29 cellular contexts compared by ENCODE assay signal in genomic region chr17:4529533-4530152, GRCh38. TPM values are rescaled to one million over a fixed set of nuclear protein-coding genes. Genes with fewer than 3 reads are reported as not detected.
A peak's percentile ranks its signal among the peaks of the same experiment; 100 is the strongest.
DNase-seq lines count a peak whose midpoint lies in the region; ATAC-seq, FAIRE-seq and TF ChIP-seq lines count a peak whose summit lies in the region.
"Had no signal": no experiment of that assay in that cellular context is flagged by ENCODE, and none has a peak within 500 bp of the region (broad histone marks: within the 10 kb centered on the region; RNA-seq: fewer than 3 reads in every experiment).

No MANE protein-coding gene starts in this region.

- H3K79me2 ChIP-seq in astrocyte (ENCODE audit: insufficient read depth, low read length) = no peaks in the 10 kb centered on the region

- no peak overlapping the region for H3K9ac ChIP-seq in astrocyte (ENCODE audit: low read length)

- no peak for ATAC-seq in left lung
- ATAC-seq in stimulated activated memory B cell treated with anti-CD40 and anti-IgM and Interleukin-4, amounts not matched to agents 10 μg/mL and 1 μg/mL and 100 μg/mL, for 72 hours = peak; percentile 37
- ATAC-seq in GM19351 (IDR thresholded peaks at IDR 0.05; ENCODE audit: unreplicated experiment) = no peak
- ATAC-seq: SK-N-SH treated with all-trans-retinoic acid at 6 μM for 48 hours had no signal

- H3K27ac ChIP-seq in astrocyte (ENCODE audit: low read depth, low read length) (no peak overlapping the region), left lung (peak overlapping the region; percentile 33 to 77)
- H3K27ac ChIP-seq: 22Rv1, epithelial cell of prostate, prostate gland, tibial artery, VCaP had no signal

- intact Hi-C loops in left lung (cut with DNase I) = no loop called here

- H2AFZ ChIP-seq in astrocyte (ENCODE audit: low read depth, low read length) = no peak overlapping the region

- no peak for FAIRE-seq in astrocyte (lab: Jason Lieb, UNC)
- no peak for FAIRE-seq in RCC 7860 (lab: Jason Lieb, UNC)
- FAIRE-seq: G401.6 had no signal

- no peaks in the 10 kb centered on the region for H3K4me1 ChIP-seq in astrocyte (ENCODE audit: insufficient read depth, low read length)
- H3K4me1 ChIP-seq in left lung = peaks cover 4 to 52% of the 10 kb centered on the region in 2 donors
- H3K4me1 ChIP-seq: prostate gland had no signal

- H3K4me1 Mint-ChIP-seq in astrocyte (ENCODE audit: low read depth, unreplicated experiment) = no peaks in the 10 kb centered on the region
- H3K4me1 Mint-ChIP-seq in stimulated activated memory B cell treated with anti-CD40 and anti-IgM and Interleukin-4, amounts not matched to agents 10 μg/mL and 1 μg/mL and 100 μg/mL, for 72 hours = peaks cover 5% of the 10 kb centered on the region
- H3K4me1 Mint-ChIP-seq: activated naive CD4-positive, alpha-beta T cell treated with anti-CD3 and anti-CD28 coated beads, Interleukin-2, amount 10 ng/mL, durations not matched to agents 7 days and 5 days had no signal

- TF ChIP-seq CTCF in astrocyte (IDR thresholded peaks at IDR 0.05; ENCODE audit: insufficient read depth, low read depth, low read length) (no peak), left lung (IDR thresholded peaks at IDR 0.05) (no peak)

- DNase-seq in DMS 273 (lab: John Stamatoyannopoulos, UW; ENCODE audit: unreplicated experiment) (peak; percentile 39), DMS 273 treated with DMSO at 0.1 percent for 48 hours (lab: John Stamatoyannopoulos, UW) (no peak), astrocyte (ENCODE audit: low read depth) (no peak), left lung (peak in 1 of 2 donors; percentile 77), RCC 7860 (ENCODE audit: low spot score) (no peak), AG20443 (ENCODE audit: low spot score) (no peak)
- DNase-seq: activated CD4-positive, alpha-beta T cell treated with anti-CD3 and anti-CD28 coated beads, Interleukin-2, amount 10 ng/mL, durations not matched to agents 24 days and 14 days; activated naive CD4-positive, alpha-beta T cell treated with anti-CD3 and anti-CD28 coated beads, Interleukin-2, amount 10 ng/mL, durations not matched to agents 7 days and 5 days; activated T-cell treated with anti-CD3 and anti-CD28 coated beads, Interleukin-2, amount 50 U/mL, for 72 hours; aorta; central memory CD4-positive, alpha-beta T cell; foreskin fibroblast; NCI-H2081; NCI-H226; stimulated activated CD4-positive, alpha-beta T cell treated with anti-CD3 and anti-CD28 coated beads, Interleukin-2, amount 100 ng/mL, for 24 hours; tibial artery had no signal

- H3K27me3 Mint-ChIP-seq in astrocyte (ENCODE audit: low read depth, unreplicated experiment) = peaks cover 46% of the 10 kb centered on the region
- H3K27me3 Mint-ChIP-seq in stimulated activated memory B cell treated with anti-CD40 and anti-IgM and Interleukin-4, amounts not matched to agents 10 μg/mL and 1 μg/mL and 100 μg/mL, for 72 hours = peaks cover 67% of the 10 kb centered on the region

- no peaks in the 10 kb centered on the region for H3K36me3 ChIP-seq in astrocyte (ENCODE audit: insufficient read depth, low read length)
- H3K36me3 ChIP-seq in left lung = peaks cover 0 to 9% of the 10 kb centered on the region in 2 donors
- H3K36me3 ChIP-seq: prostate gland, tibial artery had no signal

- H3K4me3 ChIP-seq in astrocyte (ENCODE audit: insufficient read depth, low read depth, low read length) = no peak overlapping the region
- no peak overlapping the region for H3K4me3 ChIP-seq in left lung
- H3K4me3 ChIP-seq: prostate gland, tibial artery had no signal

- no peak overlapping the region for H3K4me2 ChIP-seq in astrocyte (ENCODE audit: low read length)

- H3K9me3 ChIP-seq in astrocyte (ENCODE audit: insufficient read depth, low read depth, low read length) (no peaks in the 10 kb centered on the region), left lung (no peaks in the 10 kb centered on the region)
- H3K9me3 ChIP-seq: prostate gland, tibial artery had no signal

- peaks cover 3% of the 10 kb centered on the region for H3K9me3 Mint-ChIP-seq in astrocyte (ENCODE audit: unreplicated experiment)
- no peaks in the 10 kb centered on the region for H3K9me3 Mint-ChIP-seq in stimulated activated memory B cell treated with anti-CD40 and anti-IgM and Interleukin-4, amounts not matched to agents 10 μg/mL and 1 μg/mL and 100 μg/mL, for 72 hours
- H3K9me3 Mint-ChIP-seq: activated CD4-positive, alpha-beta T cell treated with anti-CD3 and anti-CD28 coated beads, Interleukin-2, amount 10 ng/mL, durations not matched to agents 24 days and 14 days; activated naive CD4-positive, alpha-beta T cell treated with anti-CD3 and anti-CD28 coated beads, Interleukin-2, amount 10 ng/mL, durations not matched to agents 7 days and 5 days; activated T-cell treated with anti-CD3 and anti-CD28 coated beads, Interleukin-2, amount 50 U/mL, for 72 hours; CD4-positive, alpha-beta memory T cell; neural crest cell had no signal

- peak overlapping the region; percentile 54 for H3K4me3 Mint-ChIP-seq in astrocyte (ENCODE audit: unreplicated experiment)
- no peak overlapping the region for H3K4me3 Mint-ChIP-seq in stimulated activated memory B cell treated with anti-CD40 and anti-IgM and Interleukin-4, amounts not matched to agents 10 μg/mL and 1 μg/mL and 100 μg/mL, for 72 hours
- H3K4me3 Mint-ChIP-seq: activated CD4-positive, alpha-beta T cell treated with anti-CD3 and anti-CD28 coated beads, Interleukin-2, amount 10 ng/mL, durations not matched to agents 24 days and 14 days; activated naive CD4-positive, alpha-beta T cell treated with anti-CD3 and anti-CD28 coated beads, Interleukin-2, amount 10 ng/mL, durations not matched to agents 7 days and 5 days; activated T-cell treated with anti-CD3 and anti-CD28 coated beads, Interleukin-2, amount 50 U/mL, for 72 hours; CD4-positive, alpha-beta memory T cell; neural crest cell had no signal

- no peak overlapping the region for H3K27ac Mint-ChIP-seq in astrocyte (ENCODE audit: unreplicated experiment)
- H3K27ac Mint-ChIP-seq in stimulated activated memory B cell treated with anti-CD40 and anti-IgM and Interleukin-4, amounts not matched to agents 10 μg/mL and 1 μg/mL and 100 μg/mL, for 72 hours = no peak overlapping the region
- H3K27ac Mint-ChIP-seq: activated CD4-positive, alpha-beta T cell treated with anti-CD3 and anti-CD28 coated beads, Interleukin-2, amount 10 ng/mL, durations not matched to agents 24 days and 14 days; activated naive CD4-positive, alpha-beta T cell treated with anti-CD3 and anti-CD28 coated beads, Interleukin-2, amount 10 ng/mL, durations not matched to agents 7 days and 5 days; activated T-cell treated with anti-CD3 and anti-CD28 coated beads, Interleukin-2, amount 50 U/mL, for 72 hours; CD4-positive, alpha-beta memory T cell had no signal

- no peaks in the 10 kb centered on the region for H4K20me1 ChIP-seq in astrocyte (ENCODE audit: insufficient read depth, low read length)

- no peaks in the 10 kb centered on the region for H3K36me3 Mint-ChIP-seq in astrocyte (ENCODE audit: low read depth, unreplicated experiment)
- H3K36me3 Mint-ChIP-seq in stimulated activated memory B cell treated with anti-CD40 and anti-IgM and Interleukin-4, amounts not matched to agents 10 μg/mL and 1 μg/mL and 100 μg/mL, for 72 hours = no peaks in the 10 kb centered on the region
- H3K36me3 Mint-ChIP-seq: activated naive CD4-positive, alpha-beta T cell treated with anti-CD3 and anti-CD28 coated beads, Interleukin-2, amount 10 ng/mL, durations not matched to agents 7 days and 5 days; CD4-positive, alpha-beta memory T cell had no signal

- H3K27me3 ChIP-seq in astrocyte (ENCODE audit: insufficient read depth, low read length) (peaks cover 19% of the 10 kb centered on the region), left lung (no peaks in the 10 kb centered on the region)

RNA-seq across cellular contexts. Expression of gene MYBBP1A, which starts 25.5 kb away (rescaled TPM):
- total RNA-seq in astrocyte (70.0 and 71.1 TPM in 2 replicates), left lung (10 to 100 TPM; 34.7 to 53.8 TPM)

RNA-seq across cellular contexts. Expression of gene GGT6, which starts 30.7 kb away (rescaled TPM):
- total RNA-seq in astrocyte (not detected in 2 replicates), left lung (10 to 100 TPM in 1 of 2 donors, 1 to 10 TPM in 1; 1.8 to 17.4 TPM)
- total RNA-seq: activated CD4-positive, alpha-beta T cell treated with anti-CD3 and anti-CD28 coated beads, Interleukin-2, amount 10 ng/mL, durations not matched to agents 24 days and 14 days; activated T-cell treated with anti-CD3 and anti-CD28 coated beads, Interleukin-2, amount 50 U/mL, for 72 hours; aorta; CD4-positive, alpha-beta memory T cell; dermis microvascular lymphatic vessel endothelial cell; M059J; neural crest cell; T-helper 2 cell treated with Interferon-gamma antibody and Interleukin-4, amounts not matched to agents 100 ng/mL and 5 ng/mL, for 36 hours had no signal

RNA-seq across cellular contexts. Expression of gene SPNS2, which starts 31.0 kb away (rescaled TPM):
- total RNA-seq in astrocyte = 1.3 and 4.3 TPM in 2 replicates
- 10 to 100 TPM; 36.7 to 52.4 TPM for total RNA-seq in left lung

RNA-seq across cellular contexts. Expression of gene SMTNL2, which starts 54.7 kb away (rescaled TPM):
- total RNA-seq in astrocyte (0.18 and 0.26 TPM in 2 replicates), left lung (1 to 10 TPM; 5.5 to 5.7 TPM)
- total RNA-seq: activated CD4-positive, alpha-beta T cell treated with anti-CD3 and anti-CD28 coated beads, Interleukin-2, amount 10 ng/mL, durations not matched to agents 24 days and 14 days; activated T-cell treated with anti-CD3 and anti-CD28 coated beads, Interleukin-2, amount 50 U/mL, for 72 hours; CD4-positive, alpha-beta memory T cell; dermis microvascular lymphatic vessel endothelial cell; M059J; T-helper 2 cell treated with Interferon-gamma antibody and Interleukin-4, amounts not matched to agents 100 ng/mL and 5 ng/mL, for 36 hours had no signal
